Comparison of ENCODE assay signal across 8 cellular contexts in genomic region chr7:139339698-139340036, GRCh38. TPM values are rescaled to one million over a fixed set of nuclear protein-coding genes. Genes with fewer than 3 reads are reported as not detected.
DNase-seq lines count a peak whose midpoint lies in the region; ATAC-seq and TF ChIP-seq lines count a peak whose summit lies in the region.

No MANE protein-coding gene starts in this region.

- H3K36me3 Mint-ChIP-seq in H9 (ENCODE audit: insufficient read depth in 1 of 3, low read depth in 3 of 3) (peaks cover 5 to 15% (median 8%) of the 10 kb centered on the region in 3 experiments; a peak in 6 of 7 replicates), activated B cell treated with CpG ODN at 0.5 μM for 24 hours (ENCODE audit: low read depth) (peaks cover 18% of the 10 kb centered on the region)

- H3K4me1 Mint-ChIP-seq in H9, result peaks cover 7 to 11% of the 10 kb centered on the region in 2 experiments
- peaks cover 37% of the 10 kb centered on the region for H3K4me1 Mint-ChIP-seq in activated B cell treated with CpG ODN at 0.5 μM for 24 hours

- H3K36me3 ChIP-seq in skeletal muscle tissue (ENCODE audit: control insufficient read depth in 3 of 3, insufficient read depth in 3 of 3, low read length in 3 of 3), result peaks cover 0 to 2% (median 0%) of the 10 kb centered on the region in 3 donors

- no peaks in the 10 kb centered on the region for H3K9me3 ChIP-seq in H9 (ENCODE audit: control insufficient read depth, low read depth, low read length)
- H3K9me3 ChIP-seq in right cardiac atrium (ENCODE audit: control insufficient read depth, low read length), result no peaks in the 10 kb centered on the region
- H3K9me3 ChIP-seq in skeletal muscle tissue (ENCODE audit: control insufficient read depth in 3 of 3, low read length in 3 of 3), result peaks cover 0 to 2% (median 0%) of the 10 kb centered on the region in 3 donors

- H3K9me3 Mint-ChIP-seq in H9 (peaks cover 10 to 14% of the 10 kb centered on the region in 2 experiments; a peak in 4 of 5 replicates), activated B cell treated with CpG ODN at 0.5 μM for 24 hours (peaks cover 5% of the 10 kb centered on the region)

- H3K27ac ChIP-seq in H9 (ENCODE audit: insufficient read length, low read depth, low read length), result no peak overlapping the region
- peak overlapping the region; percentile 95 for H3K27ac ChIP-seq in right cardiac atrium (ENCODE audit: low read length)
- H3K27ac ChIP-seq in skeletal muscle tissue (ENCODE audit: low read depth, low read length), result peak overlapping the region; percentile 100

- peak overlapping the region in 2 of 3 experiments; percentile 99 to 100; a peak in 4 of 7 replicates for H3K27ac Mint-ChIP-seq in H9
- peak overlapping the region; percentile 100 for H3K27ac Mint-ChIP-seq in activated B cell treated with CpG ODN at 0.5 μM for 24 hours

- no peak overlapping the region for H4K5ac ChIP-seq in H9 (ENCODE audit: insufficient read length, low read depth, low read length)

- no peak overlapping the region for H2AFZ ChIP-seq in H9 (ENCODE audit: low read length)

- no peak overlapping the region for H2BK15ac ChIP-seq in H9 (ENCODE audit: low read depth, low read length)

- H4K91ac ChIP-seq in H9 (ENCODE audit: insufficient read length, low read depth, low read length), result no peak overlapping the region

- peaks cover 14% of the 10 kb centered on the region for H3K27me3 Mint-ChIP-seq in H9 (ENCODE audit: low read depth)
- H3K27me3 Mint-ChIP-seq in activated B cell treated with CpG ODN at 0.5 μM for 24 hours, result peaks cover 9% of the 10 kb centered on the region

- H3K23ac ChIP-seq in H9 (ENCODE audit: insufficient read length, low read depth, low read length), result no peak overlapping the region

- no peaks in the 10 kb centered on the region for H4K20me1 ChIP-seq in H9 (ENCODE audit: control insufficient read depth, insufficient read depth, insufficient read length)

- H3K79me2 ChIP-seq in H9 (ENCODE audit: insufficient read depth, low read length), result no peaks in the 10 kb centered on the region

- H3K9ac ChIP-seq in H9 (ENCODE audit: extremely low read depth, insufficient read length, low read length) (no peak overlapping the region), skeletal muscle tissue (ENCODE audit: low read depth in 1 of 3, low read length in 3 of 3) (no peak overlapping the region)

- no peak for TF ChIP-seq CTCF in H9 (conservative IDR thresholded peaks at IDR 0.05)
- TF ChIP-seq CTCF in activated B cell treated with CpG ODN at 0.5 μM for 24 hours (IDR thresholded peaks at IDR 0.05), result no peak

- POLR2A ChIA-PET in activated B cell treated with CpG ODN at 0.5 μM for 24 hours (lab: Charles Lee), result interaction anchor here (0.7 to 5.9 kb wide), 8 partner anchors 15 to 1591 kb away, joined by 3 to 99 read pairs (median 4); partner anchors contain the start of genes LUC7L2 and UBN2

- peaks cover 3% of the 10 kb centered on the region for H3K23me2 ChIP-seq in H9 (ENCODE audit: insufficient read length, low read depth, low read length, poor library complexity, severe bottlenecking)

- H3K27me3 ChIP-seq in H9 (ENCODE audit: insufficient read depth, low read length) (no peaks in the 10 kb centered on the region), right cardiac atrium (ENCODE audit: control insufficient read depth, insufficient read depth) (no peaks in the 10 kb centered on the region), skeletal muscle tissue (ENCODE audit: control insufficient read depth in 3 of 3, insufficient read depth in 3 of 3, low read length in 3 of 3) (no peaks in the 10 kb centered on the region)

- no peak overlapping the region for H4K8ac ChIP-seq in H9 (replicated peaks; ENCODE audit: insufficient read length, low read depth, low read length)

- H2BK120ac ChIP-seq in H9 (ENCODE audit: low read depth, low read length, poor library complexity, severe bottlenecking), result no peak overlapping the region

- H3K79me1 ChIP-seq in H9 (ENCODE audit: insufficient read depth, low read depth, low read length, poor library complexity, severe bottlenecking), result no peaks in the 10 kb centered on the region

- CTCF ChIA-PET in activated B cell treated with CpG ODN at 0.5 μM for 24 hours (lab: Charles Lee), result interaction anchor here (0.6 to 1.4 kb wide), 3 partner anchors 12 to 109 kb away, joined by 3 to 4 read pairs (median 4); partner anchors contain the start of gene UBN2

- H3K4me3 Mint-ChIP-seq in H9 (peak overlapping the region; percentile 91 to 95), activated B cell treated with CpG ODN at 0.5 μM for 24 hours (peak overlapping the region; percentile 96)

- peak overlapping the region; percentile 75 for H3K4me3 ChIP-seq in right cardiac atrium (ENCODE audit: low read length)
- peak overlapping the region; percentile 95 to 100 (median 98) for H3K4me3 ChIP-seq in skeletal muscle tissue (ENCODE audit: low read length in 3 of 3)

- no peak overlapping the region for H2BK12ac ChIP-seq in H9 (ENCODE audit: insufficient read length, low read depth, low read length)

- no peak overlapping the region for H2BK20ac ChIP-seq in H9 (ENCODE audit: low read depth, low read length, poor library complexity, severe bottlenecking)

- DNase-seq in H9, result no peak
- DNase-seq in activated B cell treated with CpG ODN at 0.5 μM for 24 hours, result no peak
- no peak for DNase-seq in right cardiac atrium
- DNase-seq in kidney glomerular epithelial cell (lab: John Stamatoyannopoulos, UW), result no peak
- no peak for DNase-seq in NCI-H1436 treated with DMSO at 0.1 percent for 48 hours (lab: John Stamatoyannopoulos, UW)

- no peak overlapping the region for H2BK5ac ChIP-seq in H9 (ENCODE audit: insufficient read length, low read length)

- WGBS in H9 (ENCODE audit: extremely low coverage, insufficient read length, low lambda C conversion rate), result no CpG with 5 or more reads among the region's 13 CpGs
- 81% methylated on average over 13 of the region's 13 CpGs for WGBS in right cardiac atrium

- H3T11ph ChIP-seq in H9 (ENCODE audit: low read length), result no peak overlapping the region

- H3K4ac ChIP-seq in H9 (ENCODE audit: low read depth, low read length), result no peak overlapping the region

- no peak overlapping the region for H3K18ac ChIP-seq in H9 (ENCODE audit: insufficient read length, low read depth, low read length)

- H3K4me1 ChIP-seq in H9 (ENCODE audit: insufficient read depth, low read length) (no peaks in the 10 kb centered on the region), right cardiac atrium (ENCODE audit: control insufficient read depth, insufficient read depth, low read length) (no peaks in the 10 kb centered on the region), skeletal muscle tissue (ENCODE audit: control insufficient read depth in 3 of 3, insufficient read depth in 3 of 3, low read length in 3 of 3) (peaks cover 9 to 12% (median 11%) of the 10 kb centered on the region in 3 donors)

- ATAC-seq in activated B cell treated with CpG ODN at 0.5 μM for 24 hours (ENCODE audit: low read depth) (no peak), right cardiac atrium (no peak), GM21717 (IDR thresholded peaks at IDR 0.05; ENCODE audit: unreplicated experiment) (no peak), GM21447 (IDR thresholded peaks at IDR 0.05; ENCODE audit: unreplicated experiment) (no peak)

- no peak overlapping the region for H3K4me2 ChIP-seq in H9 (ENCODE audit: insufficient read depth, insufficient read length, low read length)

- intact Hi-C loops in activated B cell treated with CpG ODN at 0.5 μM for 24 hours (cut with micrococcal nuclease) (loop anchor here (1.0 to 5.0 kb wide), 12 partner anchors 20 to 1675 kb away; partner anchors contain the start of genes BRAF, CREB3L2, LUC7L2 and MRPS33), right cardiac atrium (cut with DNase I) (loop anchor here in 1 of 4 donors (1.0 kb wide), 1 partner anchor 20 kb away; the partner anchor contains the start of gene LUC7L2)

- no peak overlapping the region for H2AK5ac ChIP-seq in H9 (ENCODE audit: insufficient read length, low read length)

- no peak overlapping the region for H3K56ac ChIP-seq in H9 (ENCODE audit: insufficient read length, low read depth, low read length)

- H3K14ac ChIP-seq in H9 (ENCODE audit: insufficient read depth, low read length), result no peak overlapping the region

RNA-seq across cellular contexts. Expression of gene FMC1, which starts 1.5 kb away (rescaled TPM):
- total RNA-seq in H9 (2021) (10.9 and 16.0 TPM in 2 replicates), activated B cell treated with CpG ODN at 0.5 μM for 24 hours (8.6 and 11.8 TPM in 2 replicates), right cardiac atrium (10 to 100 TPM; 30.7 to 51.3 (median 43.7) TPM), skeletal muscle tissue (48.0 TPM)
- polyA plus RNA-seq in right cardiac atrium, result 67.4 TPM

RNA-seq across cellular contexts. Expression of gene LUC7L2, which starts 20.0 kb away (rescaled TPM):
- total RNA-seq in H9 (2021) (81.2 and 84.5 TPM in 2 replicates), activated B cell treated with CpG ODN at 0.5 μM for 24 hours (94.0 and 118 TPM in 2 replicates), right cardiac atrium (10 to 100 TPM; 49.3 to 58.3 (median 54.7) TPM), skeletal muscle tissue (32.9 TPM)
- polyA plus RNA-seq in right cardiac atrium, result 34.1 TPM
